11 cellular contexts compared by ENCODE assay signal in genomic region chr17:77393274-77393600, GRCh38.
A peak's percentile ranks its signal among the peaks of the same experiment; 100 is the strongest.
DNase-seq lines count a peak whose midpoint lies in the region; TF ChIP-seq lines count a peak whose summit lies in the region.
"Had no signal": no experiment of that assay in that cellular context is flagged by ENCODE, and none has a peak within 500 bp of the region (broad histone marks: within the 10 kb centered on the region; RNA-seq: fewer than 3 reads in every experiment).

No MANE protein-coding gene starts in this region.

- H3K4me3 Mint-ChIP-seq in activated CD4-positive, alpha-beta T cell treated with anti-CD3 and anti-CD28 coated beads, Interleukin-2, amount 10 ng/mL, durations not matched to agents 7 days and 5 days, result peak overlapping the region; percentile 86

- peak overlapping the region; percentile 43 for H4K8ac ChIP-seq in mesenchymal stem cell (ENCODE audit: low read length)

- CTCF ChIA-PET in activated CD4-positive, alpha-beta T cell treated with anti-CD3 and anti-CD28 coated beads, Interleukin-2, amount 10 ng/mL, durations not matched to agents 7 days and 5 days (lab: Charles Lee), result interaction anchor here (0.6 to 4.9 kb wide), 3 partner anchors 7 to 423 kb away, joined by 3 to 36 read pairs (median 3); no protein-coding TSS in a partner anchor

- no CpG with 5 or more reads among the region's 5 CpGs for WGBS in mesenchymal stem cell
- WGBS in testis, 2 donors, result 63 to 66% methylated on average over 5 of the region's 5 CpGs

- H3K4me1 ChIP-seq in ascending aorta, result peaks cover 21 to 52% of the 10 kb centered on the region in 2 donors
- peaks cover 62% of the 10 kb centered on the region for H3K4me1 ChIP-seq in mesenchymal stem cell (ENCODE audit: control insufficient read depth, insufficient read depth, low read depth, low read length)
- H3K4me1 ChIP-seq in testis, result peaks cover 63% of the 10 kb centered on the region

- no peak overlapping the region for H2BK5ac ChIP-seq in mesenchymal stem cell (ENCODE audit: low read depth, low read length, poor library complexity, severe bottlenecking)

- no peaks in the 10 kb centered on the region for H3K9me3 Mint-ChIP-seq in activated CD4-positive, alpha-beta T cell treated with anti-CD3 and anti-CD28 coated beads, Interleukin-2, amount 10 ng/mL, durations not matched to agents 7 days and 5 days

- H4K91ac ChIP-seq in mesenchymal stem cell (ENCODE audit: low read length), result peak overlapping the region; percentile 77

- H3K23ac ChIP-seq in mesenchymal stem cell (ENCODE audit: low read length in 2 of 2), result no peak overlapping the region

- TF ChIP-seq CTCF in ascending aorta (IDR thresholded peaks at IDR 0.05) (no peak), testis (IDR thresholded peaks at IDR 0.05) (no peak)

- no peak overlapping the region for H2AFZ ChIP-seq in mesenchymal stem cell (ENCODE audit: low read depth, low read length)

- intact Hi-C loops in ascending aorta (cut with DNase I), result no loop called here
- intact Hi-C loops in testis (cut with DNase I; ENCODE audit: low total_unique reads), result no loop called here

- no peak for TF ChIP-seq POLR2A in testis (IDR thresholded peaks at IDR 0.05)

- H3K4me3 ChIP-seq in ascending aorta (no peak overlapping the region), mesenchymal stem cell (ENCODE audit: insufficient read depth in 1 of 2, low read depth in 1 of 2, low read length in 2 of 2) (peak overlapping the region in 1 of 2 experiments; percentile 57), testis (no peak overlapping the region)

- no peaks in the 10 kb centered on the region for H3K27me3 Mint-ChIP-seq in activated CD4-positive, alpha-beta T cell treated with anti-CD3 and anti-CD28 coated beads, Interleukin-2, amount 10 ng/mL, durations not matched to agents 7 days and 5 days

- no peak overlapping the region for H3K14ac ChIP-seq in mesenchymal stem cell (ENCODE audit: low read length in 2 of 2)

- H3K4ac ChIP-seq in mesenchymal stem cell (ENCODE audit: low read depth in 1 of 2, low read length in 2 of 2), result peak overlapping the region in 1 of 2 experiments; percentile 76

- peaks cover 87% of the 10 kb centered on the region for H3K4me1 Mint-ChIP-seq in activated CD4-positive, alpha-beta T cell treated with anti-CD3 and anti-CD28 coated beads, Interleukin-2, amount 10 ng/mL, durations not matched to agents 7 days and 5 days

- H3K27ac Mint-ChIP-seq in activated CD4-positive, alpha-beta T cell treated with anti-CD3 and anti-CD28 coated beads, Interleukin-2, amount 10 ng/mL, durations not matched to agents 7 days and 5 days, result peak overlapping the region; percentile 95

- H2BK15ac ChIP-seq in mesenchymal stem cell (ENCODE audit: low read depth, poor library complexity, severe bottlenecking), result peak overlapping the region; percentile 86

- H3K4me2 ChIP-seq in mesenchymal stem cell (ENCODE audit: low read length, poor library complexity, severe bottlenecking), result no peak overlapping the region

- H3K27me3 ChIP-seq in ascending aorta (no peaks in the 10 kb centered on the region), mesenchymal stem cell (ENCODE audit: control insufficient read depth in 1 of 2, insufficient read depth in 1 of 2, low read length in 2 of 2) (no peaks in the 10 kb centered on the region), testis (no peaks in the 10 kb centered on the region)
- H3K27me3 ChIP-seq: neutrophil had no signal

- H3K79me1 ChIP-seq in mesenchymal stem cell (replicated peaks; ENCODE audit: low read length, poor library complexity, severe bottlenecking), result peaks cover 2% of the 10 kb centered on the region

- H3K9me3 ChIP-seq in ascending aorta (no peaks in the 10 kb centered on the region), mesenchymal stem cell (ENCODE audit: control insufficient read depth, low read length) (no peaks in the 10 kb centered on the region), testis (no peaks in the 10 kb centered on the region)
- H3K9me3 ChIP-seq: neutrophil had no signal

- H3K9ac ChIP-seq in mesenchymal stem cell (ENCODE audit: low read length), result peak overlapping the region; percentile 83

- peak overlapping the region in 1 of 2 experiments; percentile 95 for H2BK12ac ChIP-seq in mesenchymal stem cell (ENCODE audit: low read length in 2 of 2)

- no peak for DNase-seq in activated CD4-positive, alpha-beta T cell treated with anti-CD3 and anti-CD28 coated beads, Interleukin-2, amount 10 ng/mL, durations not matched to agents 7 days and 5 days
- no peak for DNase-seq in activated CD4-positive, alpha-beta T cell treated with anti-CD3 and anti-CD28 coated beads, Interleukin-2, amount 50 U/mL, for 48 hours
- DNase-seq in ascending aorta (ENCODE audit: low spot score in 2 of 2), result no peak
- DNase-seq in mesenchymal stem cell, result no peak
- no peak for DNase-seq in testis
- DNase-seq in OCI-M2 (lab: John Stamatoyannopoulos, UW; ENCODE audit: unreplicated experiment), result no peak
- no peak for DNase-seq in SHP77 (lab: John Stamatoyannopoulos, UW)
- no peak for DNase-seq in DMS153 treated with DMSO at 0.1 percent for 48 hours (lab: John Stamatoyannopoulos, UW; ENCODE audit: unreplicated experiment)
- DNase-seq: activated CD4-positive, alpha-beta T cell treated with anti-CD3 and anti-CD28 coated beads for 1 hour; aorta had no signal

- peak overlapping the region; percentile 92 to 93 for H3K18ac ChIP-seq in mesenchymal stem cell (ENCODE audit: low read depth in 1 of 2, low read length in 2 of 2)

- peaks cover 54% of the 10 kb centered on the region for H3K36me3 Mint-ChIP-seq in activated CD4-positive, alpha-beta T cell treated with anti-CD3 and anti-CD28 coated beads, Interleukin-2, amount 10 ng/mL, durations not matched to agents 7 days and 5 days (ENCODE audit: low read depth)

- H3K27ac ChIP-seq in ascending aorta, result peak overlapping the region; percentile 70 to 78
- H3K27ac ChIP-seq in mesenchymal stem cell (ENCODE audit: low read length, poor library complexity, severe bottlenecking), result peak overlapping the region; percentile 67
- H3K27ac ChIP-seq in testis, result peak overlapping the region; percentile 73 to 82
- H3K27ac ChIP-seq: neutrophil had no signal

- peak overlapping the region; percentile 34 for H2AK5ac ChIP-seq in mesenchymal stem cell (ENCODE audit: low read length, severe bottlenecking)

- POLR2A ChIA-PET in activated CD4-positive, alpha-beta T cell treated with anti-CD3 and anti-CD28 coated beads, Interleukin-2, amount 10 ng/mL, durations not matched to agents 7 days and 5 days (lab: Charles Lee), result no interaction called here

- H2BK120ac ChIP-seq in mesenchymal stem cell (ENCODE audit: low read depth, low read length), result peak overlapping the region; percentile 71

- H3K36me3 ChIP-seq in ascending aorta (no peaks in the 10 kb centered on the region), mesenchymal stem cell (ENCODE audit: control insufficient read depth in 1 of 2, insufficient read depth in 2 of 2, low read depth in 1 of 2, low read length in 2 of 2) (peaks cover 18 to 33% of the 10 kb centered on the region in 2 experiments), testis (ENCODE audit: low read depth, missing control alignments) (no peaks in the 10 kb centered on the region)
- H3K36me3 ChIP-seq: neutrophil had no signal
